ENCODE assay signal across 30 cellular contexts in the genomic region with DNA sequence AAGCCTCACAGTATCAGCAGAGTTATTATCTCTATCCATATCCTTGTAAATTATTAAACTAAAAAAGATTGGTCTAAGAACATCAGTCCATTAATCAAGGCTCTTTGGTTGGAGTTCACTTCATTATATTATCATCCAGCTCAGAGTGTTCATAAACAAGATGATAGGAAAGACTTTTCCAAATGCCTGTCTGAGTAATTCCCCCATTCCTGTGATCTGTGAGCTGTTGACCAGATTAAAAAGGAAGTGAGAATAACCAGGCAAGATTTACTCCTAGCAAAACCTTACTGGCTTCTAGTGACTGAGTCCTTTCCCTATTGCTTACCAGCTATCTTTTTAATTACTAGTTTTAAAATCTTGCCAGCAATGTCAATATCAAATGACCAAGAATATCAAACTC. TPM values are rescaled to one million over a fixed set of nuclear protein-coding genes. Genes with fewer than 3 reads are reported as not detected.
DNase-seq lines count a peak whose midpoint lies in the region; ATAC-seq and TF ChIP-seq lines count a peak whose summit lies in the region.
"Had no signal": no experiment of that assay in that cellular context is flagged by ENCODE, and none has a peak within 500 bp of the region (broad histone marks: within the 10 kb centered on the region; RNA-seq: fewer than 3 reads in every experiment).

No MANE protein-coding gene starts in this region.

- BruUV-seq in IMR-90 (replicated peaks; lab: Mats Ljungman, UMichigan), result no TSS peak

- H2BK15ac ChIP-seq in IMR-90 (ENCODE audit: low read depth, low read length), result no peak overlapping the region

- H3K14ac ChIP-seq in IMR-90 (replicated peaks; ENCODE audit: low read depth, low read length), result no peak overlapping the region

- no peaks in the 10 kb centered on the region for H3K27me3 Mint-ChIP-seq in activated CD4-positive, alpha-beta T cell treated with anti-CD3 and anti-CD28 coated beads, Interleukin-2, amount 10 ng/mL, durations not matched to agents 7 days and 5 days
- no peaks in the 10 kb centered on the region for H3K27me3 Mint-ChIP-seq in progenitor cell of endocrine pancreas
- H3K27me3 Mint-ChIP-seq: activated CD8-positive, alpha-beta T cell treated with anti-CD3 and anti-CD28 coated beads for 36 hours; activated naive CD4-positive, alpha-beta T cell treated with anti-CD3 and anti-CD28 coated beads, Interleukin-2, amount 10 ng/mL, durations not matched to agents 7 days and 5 days; memory B cell; T-helper 17 cell had no signal

- H3K27ac ChIP-seq in IMR-90 (ENCODE audit: insufficient read depth, low read length) (no peak overlapping the region), ascending aorta (peak overlapping the region; percentile 94 to 98), lung (ENCODE audit: low read depth in 1 of 2, low read length in 1 of 2) (no peak overlapping the region), tibial artery (peak overlapping the region; percentile 8 to 96)
- H3K27ac ChIP-seq: brain microvascular endothelial cell, C4-2B, gastrocnemius medialis, GM23248, ovary had no signal

- H4K20me1 ChIP-seq in IMR-90 (ENCODE audit: insufficient read depth, low read length), result peaks cover 6% of the 10 kb centered on the region; the same call in 1 of the 2 replicates

- H3K9me1 ChIP-seq in IMR-90 (ENCODE audit: insufficient read depth, low read length), result peaks cover 4% of the 10 kb centered on the region

- ATAC-seq in IMR-90 (ENCODE audit: low read depth), result no peak
- peak; percentile 31 for ATAC-seq in lung (ENCODE audit: insufficient read depth, low FRiP score)
- ATAC-seq: activated CD4-positive, CD25-positive, alpha-beta regulatory T cell treated with anti-CD3 and anti-CD28 coated beads, Interleukin-2, amount 50 U/mL, for 24 hours; activated CD8-positive, alpha-beta T cell treated with anti-CD3 and anti-CD28 coated beads for 36 hours; gastrocnemius medialis; PC-3; T-helper 17 cell had no signal

- no peak overlapping the region for H4K8ac ChIP-seq in IMR-90 (ENCODE audit: low read depth in 2 of 2, low read length in 2 of 2)

- H3K4me1 Mint-ChIP-seq in activated CD4-positive, alpha-beta T cell treated with anti-CD3 and anti-CD28 coated beads, Interleukin-2, amount 10 ng/mL, durations not matched to agents 7 days and 5 days, result peaks cover 4% of the 10 kb centered on the region
- H3K4me1 Mint-ChIP-seq in progenitor cell of endocrine pancreas (ENCODE audit: low read depth), result peaks cover 4% of the 10 kb centered on the region
- H3K4me1 Mint-ChIP-seq: memory B cell had no signal

- peaks cover 11% of the 10 kb centered on the region for H3K36me3 ChIP-seq in IMR-90 (ENCODE audit: control insufficient read depth, insufficient read depth, low read length)
- H3K36me3 ChIP-seq in ascending aorta, result peaks cover 51 to 71% of the 10 kb centered on the region in 2 donors
- peaks cover 7 to 13% of the 10 kb centered on the region in 2 donors for H3K36me3 ChIP-seq in lung (ENCODE audit: control insufficient read depth in 2 of 2, insufficient read depth in 2 of 2, low read length in 2 of 2)
- H3K36me3 ChIP-seq in tibial artery, result peaks cover 32% of the 10 kb centered on the region in 3 donors
- H3K36me3 ChIP-seq: gastrocnemius medialis, ovary had no signal

- no peak overlapping the region for H2AK9ac ChIP-seq in IMR-90 (replicated peaks; ENCODE audit: low read depth, low read length, poor library complexity)

- no peak overlapping the region for H3K23ac ChIP-seq in IMR-90 (ENCODE audit: low read depth, low read length)

- H4K5ac ChIP-seq in IMR-90 (ENCODE audit: low read depth, low read length), result no peak overlapping the region

- no peak overlapping the region for H3K4me3 Mint-ChIP-seq in activated CD4-positive, alpha-beta T cell treated with anti-CD3 and anti-CD28 coated beads, Interleukin-2, amount 10 ng/mL, durations not matched to agents 7 days and 5 days
- no peak overlapping the region for H3K4me3 Mint-ChIP-seq in progenitor cell of endocrine pancreas (ENCODE audit: low read depth)
- H3K4me3 Mint-ChIP-seq: activated CD8-positive, alpha-beta T cell treated with anti-CD3 and anti-CD28 coated beads for 36 hours; activated naive CD4-positive, alpha-beta T cell treated with anti-CD3 and anti-CD28 coated beads, Interleukin-2, amount 10 ng/mL, durations not matched to agents 7 days and 5 days; memory B cell; T-helper 17 cell had no signal

- H3K36me3 Mint-ChIP-seq in activated CD4-positive, alpha-beta T cell treated with anti-CD3 and anti-CD28 coated beads, Interleukin-2, amount 10 ng/mL, durations not matched to agents 7 days and 5 days (ENCODE audit: low read depth), result peaks cover 41% of the 10 kb centered on the region
- peaks cover 28% of the 10 kb centered on the region for H3K36me3 Mint-ChIP-seq in progenitor cell of endocrine pancreas (ENCODE audit: insufficient read depth)

- H3K4me2 ChIP-seq in IMR-90 (ENCODE audit: low read depth, low read length), result no peak overlapping the region

- H3K9me3 Mint-ChIP-seq in activated CD4-positive, alpha-beta T cell treated with anti-CD3 and anti-CD28 coated beads, Interleukin-2, amount 10 ng/mL, durations not matched to agents 7 days and 5 days, result peaks cover 14% of the 10 kb centered on the region
- H3K9me3 Mint-ChIP-seq in progenitor cell of endocrine pancreas (ENCODE audit: low read depth), result peaks cover 8% of the 10 kb centered on the region

- TF ChIP-seq RAD21 in IMR-90 (IDR thresholded peaks at IDR 0.05; ENCODE audit: low read length), result no peak

- no peak overlapping the region for H2AFZ ChIP-seq in IMR-90 (replicated peaks; ENCODE audit: low read length, poor library complexity)
- H2AFZ ChIP-seq: GM23248 had no signal

- POLR2A ChIA-PET in IMR-90 (lab: Charles Lee; ENCODE audit: unreplicated experiment), result no interaction called here
- POLR2A ChIA-PET in activated CD4-positive, alpha-beta T cell treated with anti-CD3 and anti-CD28 coated beads, Interleukin-2, amount 10 ng/mL, durations not matched to agents 7 days and 5 days (lab: Charles Lee), result no interaction called here

- no peak overlapping the region for H3K56ac ChIP-seq in IMR-90 (ENCODE audit: extremely low read depth, insufficient read depth, low read length)

- H3K79me1 ChIP-seq in IMR-90 (ENCODE audit: low read depth in 1 of 2, low read length in 2 of 2), result peaks cover 43 to 66% of the 10 kb centered on the region in 2 experiments

- no peak overlapping the region for H3K4ac ChIP-seq in IMR-90 (ENCODE audit: low read depth, low read length)

- H3K27ac Mint-ChIP-seq in activated CD4-positive, alpha-beta T cell treated with anti-CD3 and anti-CD28 coated beads, Interleukin-2, amount 10 ng/mL, durations not matched to agents 7 days and 5 days, result no peak overlapping the region
- H3K27ac Mint-ChIP-seq in progenitor cell of endocrine pancreas, result no peak overlapping the region
- H3K27ac Mint-ChIP-seq: activated CD8-positive, alpha-beta T cell treated with anti-CD3 and anti-CD28 coated beads for 36 hours; activated naive CD4-positive, alpha-beta T cell treated with anti-CD3 and anti-CD28 coated beads, Interleukin-2, amount 10 ng/mL, durations not matched to agents 7 days and 5 days; memory B cell; T-helper 17 cell had no signal

- no peak overlapping the region for H3K9ac ChIP-seq in IMR-90 (ENCODE audit: low read depth, low read length)
- H3K9ac ChIP-seq: GM23248 had no signal

- H3K4me1 ChIP-seq in IMR-90 (ENCODE audit: control insufficient read depth, insufficient read depth, low read length) (peaks cover 10% of the 10 kb centered on the region), ascending aorta (peaks cover 2 to 53% of the 10 kb centered on the region in 2 donors), lung (ENCODE audit: control insufficient read depth in 2 of 2, insufficient read depth in 2 of 2, low read length in 2 of 2) (peaks cover 0 to 9% of the 10 kb centered on the region in 2 donors), tibial artery (peaks cover 0 to 76% (median 16%) of the 10 kb centered on the region in 4 donors)
- H3K4me1 ChIP-seq: Caco-2 had no signal

- intact Hi-C loops in IMR-90 (cut with micrococcal nuclease) (no loop called here), ascending aorta (cut with DNase I) (no loop called here), tibial artery (cut with DNase I; ENCODE audit: low total_unique reads) (loop anchor here (5.0 kb wide), 1 partner anchor 260 kb away; the partner anchor contains the start of gene PPM1K)

- H3K9me3 ChIP-seq in IMR-90 (ENCODE audit: control insufficient read depth, insufficient read depth, low read length), result peaks cover 5% of the 10 kb centered on the region; the same call in 1 of the 2 replicates
- peaks cover 0 to 7% of the 10 kb centered on the region in 2 donors for H3K9me3 ChIP-seq in ascending aorta
- peaks cover 3 to 5% of the 10 kb centered on the region in 2 donors for H3K9me3 ChIP-seq in lung (ENCODE audit: control insufficient read depth in 2 of 2, insufficient read depth in 1 of 2, low read length in 1 of 2)
- no peaks in the 10 kb centered on the region for H3K9me3 ChIP-seq in tibial artery
- H3K9me3 ChIP-seq: gastrocnemius medialis, ovary had no signal

- TF ChIP-seq POLR2A in IMR-90 (IDR thresholded peaks at IDR 0.05; ENCODE audit: low read depth, low read length), result no peak

- H3K4me3 ChIP-seq in IMR-90 (ENCODE audit: insufficient read depth, low read depth, low read length) (no peak overlapping the region), ascending aorta (no peak overlapping the region), lung (no peak overlapping the region), tibial artery (no peak overlapping the region)
- H3K4me3 ChIP-seq: gastrocnemius medialis, GM23248, MG63, ovary had no signal

- H2AK5ac ChIP-seq in IMR-90 (ENCODE audit: low read depth, low read length), result no peak overlapping the region

- DNase-seq in IMR-90 (no peak), ascending aorta (ENCODE audit: low spot score in 2 of 2) (no peak), lung (ENCODE audit: low spot score) (no peak), tibial artery (no peak), RKO (ENCODE audit: low spot score) (no peak), progenitor cell of endocrine pancreas (ENCODE audit: low spot score, unreplicated experiment) (no peak)
- DNase-seq in activated CD4-positive, alpha-beta T cell treated with anti-CD3 and anti-CD28 coated beads, Interleukin-2, amount 10 ng/mL, durations not matched to agents 7 days and 5 days, result no peak
- DNase-seq: activated CD8-positive, alpha-beta memory T cell treated with anti-CD3 and anti-CD28 coated beads, Interleukin-2, amount 50 U/mL, for 48 hours; activated CD8-positive, alpha-beta T cell treated with anti-CD3 and anti-CD28 coated beads for 36 hours; activated naive CD4-positive, alpha-beta T cell treated with anti-CD3 and anti-CD28 coated beads, Interleukin-2, amount 10 ng/mL, durations not matched to agents 7 days and 5 days; amniotic stem cell; brain microvascular endothelial cell; Caco-2; cerebellar nuclear complex; gastrocnemius medialis; hippocampal formation; KBM-7; MG63; NCI-H1417 treated with DMSO at 0.1 percent for 48 hours; NCI-H2029 treated with DMSO at 0.1 percent for 48 hours; NCI-H526; ovary; PC-3; stimulated activated CD4-positive, alpha-beta T cell treated with anti-CD3 and anti-CD28 coated beads, Interleukin-1b, Interleukin-23, amount 100 ng/mL, for 48 hours; stimulated activated CD8-positive, alpha-beta memory T cell treated with anti-CD3 and anti-CD28 coated beads, Interleukin-4, amount 100 ng/mL, for 48 hours; T-helper 17 cell had no signal

- dilution Hi-C loops in IMR-90 (cut with HindIII; ENCODE audit: low sequenced_read_pairs, unreplicated experiment), result no loop called here

- no peak overlapping the region for H2BK120ac ChIP-seq in IMR-90 (ENCODE audit: low read depth, low read length)

- H2BK20ac ChIP-seq in IMR-90 (ENCODE audit: low read depth, low read length), result no peak overlapping the region

- CTCF ChIA-PET in IMR-90 (lab: Yijun Ruan, JAX), result interaction anchor here (1.1 kb wide), 1 partner anchor 189 kb away, joined by 4 read pairs; no protein-coding TSS in a partner anchor
- CTCF ChIA-PET in activated CD4-positive, alpha-beta T cell treated with anti-CD3 and anti-CD28 coated beads, Interleukin-2, amount 10 ng/mL, durations not matched to agents 7 days and 5 days (lab: Charles Lee), result no interaction called here

- H4K91ac ChIP-seq in IMR-90 (ENCODE audit: insufficient read depth, low read depth, low read length), result no peak overlapping the region

- TF ChIP-seq CTCF in IMR-90 (conservative IDR thresholded peaks at IDR 0.05; ENCODE audit: low read depth, low read length) (no peak), ascending aorta (IDR thresholded peaks at IDR 0.05) (no peak), lung (IDR thresholded peaks at IDR 0.05; ENCODE audit: control extremely low read depth, extremely low read depth) (no peak), tibial artery (IDR thresholded peaks at IDR 0.05) (no peak), progenitor cell of endocrine pancreas (IDR thresholded peaks at IDR 0.05; ENCODE audit: unreplicated experiment) (no peak)

- in situ Hi-C loops in IMR-90 (cut with MboI; ENCODE audit: low sequenced_read_pairs), result no loop called here

- H3K18ac ChIP-seq in IMR-90 (ENCODE audit: low read depth, low read length), result no peak overlapping the region

- no peaks in the 10 kb centered on the region for H3K27me3 ChIP-seq in IMR-90 (ENCODE audit: control insufficient read depth, insufficient read depth, low read length)
- H3K27me3 ChIP-seq in ascending aorta, result no peaks in the 10 kb centered on the region
- H3K27me3 ChIP-seq in lung (ENCODE audit: control insufficient read depth, insufficient read depth), result no peaks in the 10 kb centered on the region
- H3K27me3 ChIP-seq in tibial artery, result no peaks in the 10 kb centered on the region
- H3K27me3 ChIP-seq: brain microvascular endothelial cell, gastrocnemius medialis, MG63, ovary had no signal

- peak overlapping the region; percentile 12 for H2BK5ac ChIP-seq in IMR-90 (ENCODE audit: low read depth, low read length, poor library complexity, severe bottlenecking)

RNA-seq across cellular contexts. Expression of gene PKD2, which starts 14.9 kb away (rescaled TPM):
- total RNA-seq in IMR-90 (2012; rRNA removed), result 51.3 and 96.7 TPM in 2 replicates
- 37.3 and 43.8 TPM in 2 replicates for polyA plus RNA-seq in IMR-90 (2012; rRNA removed)
- polyA plus RNA-seq in IMR-90 (2012; cell fraction: cytosol; rRNA removed), result 6.0 and 7.7 TPM in 2 replicates
- 11.8 and 68.7 TPM in 2 replicates for polyA plus RNA-seq in IMR-90 (2012; cell fraction: nucleus; rRNA removed; ENCODE audit: low replicate concordance)
- total RNA-seq in ascending aorta, result 119 TPM
- 10 to 100 TPM; 24.4 to 71.2 TPM for total RNA-seq in lung
- polyA plus RNA-seq in lung, result 1 to 10 TPM; 8.5 to 9.8 TPM
- total RNA-seq in activated CD4-positive, alpha-beta T cell treated with anti-CD3 and anti-CD28 coated beads, Interleukin-2, amount 10 ng/mL, durations not matched to agents 7 days and 5 days, result 10 to 100 TPM; 11.8 to 13.2 TPM
- total RNA-seq in progenitor cell of endocrine pancreas, result 40.3 and 41.1 TPM in 2 replicates

RNA-seq across cellular contexts. Expression of gene SPP1, which starts 46.8 kb away (rescaled TPM):
- total RNA-seq in IMR-90 (2012; rRNA removed) (0.18 and 0.28 TPM in 2 replicates), ascending aorta (0.75 TPM), lung (100 to 1,000 TPM in 1 of 2 donors, 10 to 100 TPM in 1; 29.3 to 433 TPM), progenitor cell of endocrine pancreas (3.7 and 11.1 TPM in 2 replicates)
- polyA plus RNA-seq in IMR-90 (2012; rRNA removed) (0.50 and 0.62 TPM in 2 replicates), lung (100 to 1,000 TPM in 1 of 2 donors, 1 to 10 TPM in 1; 5.4 to 196 TPM)
- polyA plus RNA-seq in IMR-90 (2012; cell fraction: cytosol; rRNA removed), result 0.26 and 0.44 TPM in 2 replicates
- polyA plus RNA-seq in IMR-90 (2012; cell fraction: nucleus; rRNA removed; ENCODE audit: low replicate concordance), result 0.36 and 0.79 TPM in 2 replicates
- total RNA-seq in activated CD4-positive, alpha-beta T cell treated with anti-CD3 and anti-CD28 coated beads, Interleukin-2, amount 10 ng/mL, durations not matched to agents 7 days and 5 days, result under 1 TPM; 0.17 to 0.79 TPM
- total RNA-seq: activated CD8-positive, alpha-beta T cell treated with anti-CD3 and anti-CD28 coated beads for 36 hours; PC-3; T-helper 17 cell had no signal

Comparison
In these comparisons a context has a peak if more than half of its experiments do, and no peak if none do; other contexts are left out.
1. H3K27ac ChIP-seq: peak in ascending aorta (2 of 2) and tibial artery (2 of 2); none in IMR-90 (single experiment) and lung (0 of 2).